In the genomic region with DNA sequence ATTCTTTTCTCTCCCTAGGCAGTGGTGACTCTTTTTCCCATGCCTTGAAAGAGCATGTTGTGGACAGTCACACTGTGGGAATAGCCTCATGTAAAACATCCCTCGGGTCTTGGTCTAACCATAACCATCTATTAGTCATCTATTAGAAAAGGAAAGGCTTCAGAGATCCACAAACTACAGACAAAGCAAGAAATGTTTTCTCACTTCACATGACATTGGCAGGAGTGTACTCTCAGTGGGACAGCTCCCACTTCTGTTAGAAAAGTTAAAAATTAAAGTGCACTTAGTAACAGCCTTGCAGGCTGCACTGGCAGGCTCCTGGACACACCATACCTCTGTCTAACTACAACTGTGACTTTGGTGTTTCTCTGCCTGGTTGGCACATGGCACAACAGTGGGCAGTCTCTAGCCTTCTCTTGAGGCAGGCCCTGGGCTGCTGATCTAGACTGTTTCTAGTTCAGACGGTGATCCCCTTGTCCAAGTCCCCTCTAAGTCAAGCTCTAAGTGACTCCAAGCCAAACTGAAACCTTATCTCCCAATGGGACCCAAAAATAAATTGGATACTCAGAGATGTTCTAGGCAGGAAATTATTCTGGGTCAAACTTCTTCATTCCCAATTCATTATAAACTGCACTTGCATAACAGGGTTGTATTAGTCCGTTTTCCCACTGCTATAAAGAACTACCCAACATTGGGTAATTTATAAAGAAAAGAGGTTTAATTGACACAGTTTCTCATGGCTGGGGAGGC, we compare ENCODE assay signal across 13 cellular contexts. TPM values are rescaled to one million over a fixed set of nuclear protein-coding genes. Genes with fewer than 3 reads are reported as not detected.
DNase-seq lines count a peak whose midpoint lies in the region; ATAC-seq and TF ChIP-seq lines count a peak whose summit lies in the region.
"Had no signal": no experiment of that assay in that cellular context is flagged by ENCODE, and none has a peak within 500 bp of the region (broad histone marks: within the 10 kb centered on the region; RNA-seq: fewer than 3 reads in every experiment).

No MANE protein-coding gene starts in this region.

- peaks cover 0 to 8% (median 0%) of the 10 kb centered on the region in 5 donors for H3K4me1 ChIP-seq in subcutaneous abdominal adipose tissue (ENCODE audit: control insufficient read depth in 5 of 5, insufficient read depth in 5 of 5, low read length in 5 of 5)

- peak overlapping the region in 1 of 5 donors; percentile 22 for H3K9ac ChIP-seq in subcutaneous abdominal adipose tissue (ENCODE audit: low read length in 5 of 5)

- CTCF ChIA-PET in T-cell (lab: Charles Lee) (no interaction called here), GM10248 (lab: Yijun Ruan, JAX) (no interaction called here)

- no peak overlapping the region for H3K4me3 ChIP-seq in subcutaneous abdominal adipose tissue (ENCODE audit: low read depth in 1 of 5, low read length in 5 of 5)
- H3K4me3 ChIP-seq: thoracic aorta had no signal

- H3K4me1 Mint-ChIP-seq in T-cell = peaks cover 3 to 27% (median 12%) of the 10 kb centered on the region in 3 donors

- no peaks in the 10 kb centered on the region for H3K27me3 Mint-ChIP-seq in T-cell

- H3K9me3 ChIP-seq in subcutaneous abdominal adipose tissue (ENCODE audit: control insufficient read depth in 5 of 5, low read length in 5 of 5) = no peaks in the 10 kb centered on the region
- H3K9me3 ChIP-seq: neutrophil, thoracic aorta had no signal

- no peak overlapping the region for H3K4me3 Mint-ChIP-seq in T-cell
- H3K4me3 Mint-ChIP-seq: activated naive CD8-positive, alpha-beta T cell had no signal

- no peak for TF ChIP-seq CTCF in GM10248 (IDR thresholded peaks at IDR 0.05; ENCODE audit: control extremely low read depth, extremely low read depth, low read depth, missing control alignments)

- H3K36me3 Mint-ChIP-seq in T-cell = peaks cover 3% of the 10 kb centered on the region
- H3K36me3 Mint-ChIP-seq: activated naive CD8-positive, alpha-beta T cell had no signal

- intact Hi-C loops in left ventricle myocardium superior (cut with micrococcal nuclease) = no loop called here

- H3K27ac ChIP-seq in subcutaneous abdominal adipose tissue (ENCODE audit: low read depth, low read length) = peak overlapping the region; percentile 23
- H3K27ac ChIP-seq: neutrophil, thoracic aorta had no signal

- DNase-seq in T-cell (no peak), left ventricle myocardium superior (no peak), NCI-H2196 (lab: John Stamatoyannopoulos, UW; ENCODE audit: unreplicated experiment) (no peak), GM10248 (ENCODE audit: extremely low spot score) (no peak), T-helper 9 cell (no peak)
- DNase-seq: GOT3; NCI-H748 treated with DMSO at 0.1 percent for 48 hours; stimulated activated CD4-positive, alpha-beta T cell treated with anti-CD3 and anti-CD28 coated beads, Interleukin-4, amount 100 ng/mL, for 4 hours had no signal

- ATAC-seq in GM21381 (IDR thresholded peaks at IDR 0.05; ENCODE audit: unreplicated experiment) (peak; percentile 69), T-cell (replicated peaks in 1 of 4) (no peak), left ventricle myocardium superior (peak; percentile 63)

- no peaks in the 10 kb centered on the region for H3K9me3 Mint-ChIP-seq in T-cell

- H3K27me3 ChIP-seq in subcutaneous abdominal adipose tissue (ENCODE audit: control insufficient read depth in 5 of 5, insufficient read depth in 4 of 5, low read length in 5 of 5) = no peaks in the 10 kb centered on the region

- H3K27ac Mint-ChIP-seq in T-cell = peak overlapping the region; percentile 56 to 84
- H3K27ac Mint-ChIP-seq: activated naive CD8-positive, alpha-beta T cell had no signal

- POLR2A ChIA-PET in T-cell (lab: Charles Lee) = interaction anchor here in 1 of 2 donors (0.6 to 0.9 kb wide), 3 partner anchors 8 to 981 kb away, joined by 3 to 5 read pairs (median 4); no protein-coding TSS in a partner anchor
- POLR2A ChIA-PET in GM10248 (lab: Yijun Ruan, JAX) = no interaction called here

- no peaks in the 10 kb centered on the region for H3K36me3 ChIP-seq in subcutaneous abdominal adipose tissue (ENCODE audit: control insufficient read depth in 5 of 5, insufficient read depth in 5 of 5, low read length in 5 of 5)
- H3K36me3 ChIP-seq: neutrophil, thoracic aorta had no signal

RNA-seq across cellular contexts. Expression of a gene that starts 57.9 kb away (rescaled TPM):
- total RNA-seq in T-cell = 100 to 1,000 TPM; 140 to 269 (median 177) TPM
- 551 TPM for total RNA-seq in left ventricle myocardium superior

Comparison
In these comparisons a context has a peak if more than half of its experiments do, and no peak if none do; other contexts are left out.
1. ATAC-seq: peak in GM21381 (single experiment) and left ventricle myocardium superior (single experiment); none in T-cell (0 of 4).